1 cellular context compared by ENCODE assay signal in genomic region chr11:10809373-10810199, GRCh38.
A peak's percentile ranks its signal among the peaks of the same experiment; 100 is the strongest.
TF ChIP-seq lines count a peak whose summit lies in the region.

No MANE protein-coding gene starts in this region.

TF ChIP-seq in K562, 482 proteins besides CTCF, POLR2A, EP300 and RAD21 (continued from another document):
- TF ChIP-seq ZNF318 (IDR thresholded peaks at IDR 0.05; ENCODE audit: borderline replicate concordance in 1 of 2, low read depth in 1 of 2) (no peak), AFF1 (IDR thresholded peaks at IDR 0.05; ENCODE audit: low read depth in 1 of 2, partially characterized antibody in 2 of 2) (no peak), ZNF232 (CRISPR knock-in tag; IDR thresholded peaks at IDR 0.05) (no peak), HES1 (IDR thresholded peaks at IDR 0.05; ENCODE audit: low read depth) (no peak), SPI1 (IDR thresholded peaks at IDR 0.05; ENCODE audit: borderline replicate concordance, low read depth, low read length) (no peak), TRIM24 (IDR thresholded peaks at IDR 0.05) (no peak), CREB1 (IDR thresholded peaks at IDR 0.05) (no peak), CREB1 (CRISPR knock-in tag; IDR thresholded peaks at IDR 0.05) (no peak), DACH1 (IDR thresholded peaks at IDR 0.05; ENCODE audit: partially characterized antibody) (no peak), RBM34 (IDR thresholded peaks at IDR 0.05; ENCODE audit: borderline replicate concordance, insufficient read depth, low read length) (no peak), ARID3B (CRISPR knock-in tag; IDR thresholded peaks at IDR 0.05; ENCODE audit: borderline replicate concordance) (no peak), ZBTB26 (CRISPR knock-in tag; IDR thresholded peaks at IDR 0.05) (no peak), ZFX (CRISPR knock-in tag; IDR thresholded peaks at IDR 0.05) (peak; percentile 95), NKRF (IDR thresholded peaks at IDR 0.05; ENCODE audit: borderline replicate concordance) (no peak), SIRT6 (IDR thresholded peaks at IDR 0.05; ENCODE audit: low read depth, low read length) (no peak), ZNF24 (IDR thresholded peaks at IDR 0.05) (no peak), ZNF384 (IDR thresholded peaks at IDR 0.05; ENCODE audit: low read depth, low read length) (no peak), EWSR1 (IDR thresholded peaks at IDR 0.05; ENCODE audit: borderline replicate concordance, low read depth, partially characterized antibody) (no peak), ARID2 (IDR thresholded peaks at IDR 0.05) (0 out of 2 replicates have a peak, but pooled peaks have one; percentile 22), MECOM (CRISPR knock-in tag; IDR thresholded peaks at IDR 0.05) (0 out of 2 replicates have a peak, but pooled peaks have one; percentile 36), ELK1 (CRISPR knock-in tag; IDR thresholded peaks at IDR 0.05) (no peak), TAL1 (IDR thresholded peaks at IDR 0.05) (no peak), MTA1 (IDR thresholded peaks at IDR 0.05; ENCODE audit: borderline replicate concordance) (peak; percentile 21; the same call in 1 of the 2 replicates), PHF8 (IDR thresholded peaks at IDR 0.05; ENCODE audit: borderline replicate concordance, low read length) (no peak; the same call in 1 of the 2 replicates), CBFA2T2 (conservative IDR thresholded peaks at IDR 0.05) (no peak), ZNF584 (CRISPR knock-in tag; IDR thresholded peaks at IDR 0.05; ENCODE audit: low read depth) (no peak), BCL6 (CRISPR knock-in tag; IDR thresholded peaks at IDR 0.05) (no peak), ZNF778 (CRISPR knock-in tag; IDR thresholded peaks at IDR 0.05) (no peak), CEBPZ (IDR thresholded peaks at IDR 0.05; ENCODE audit: borderline replicate concordance, low read depth, low read length) (no peak)
